Comparison of ENCODE assay signal across 17 cellular contexts in the genomic region with DNA sequence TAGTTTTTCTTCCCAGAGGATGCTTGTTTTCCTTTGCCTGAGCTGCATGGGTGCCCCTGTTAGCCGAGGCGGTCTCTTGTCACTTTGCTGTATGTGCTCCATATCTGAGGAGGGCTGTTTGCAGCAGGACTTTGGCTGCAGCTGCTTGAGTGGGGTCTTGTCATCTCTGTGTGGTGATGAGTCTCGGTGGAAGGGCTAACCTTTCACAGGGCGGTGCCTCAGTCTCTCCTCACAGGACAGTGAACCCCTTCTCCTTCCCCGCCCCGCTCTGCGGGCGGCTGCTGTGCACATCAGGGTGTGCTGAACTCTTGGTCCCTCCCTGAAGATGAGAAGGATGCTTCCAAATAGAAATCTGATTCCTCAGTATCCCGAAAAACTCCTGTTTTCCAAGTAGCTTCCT.
DNase-seq lines count a peak whose midpoint lies in the region; ATAC-seq and TF ChIP-seq lines count a peak whose summit lies in the region.
"Had no signal": no experiment of that assay in that cellular context is flagged by ENCODE, and none has a peak within 500 bp of the region (broad histone marks: within the 10 kb centered on the region; RNA-seq: fewer than 3 reads in every experiment).

No MANE protein-coding gene starts in this region.

- TF ChIP-seq CTCF in AG04450 (IDR thresholded peaks at IDR 0.05; ENCODE audit: low read depth, low read length) (no peak), chondrocyte (IDR thresholded peaks at IDR 0.05) (no peak), osteoblast (IDR thresholded peaks at IDR 0.05; ENCODE audit: extremely low read depth, low read depth, low read length) (no peak)

- H3K36me3 ChIP-seq in KOPT-K1 (ENCODE audit: insufficient read depth, low read length) (peaks cover 18% of the 10 kb centered on the region), osteoblast (ENCODE audit: insufficient read depth, low read length) (peaks cover 58% of the 10 kb centered on the region)

- POLR2A ChIA-PET in AG04450 (lab: Yijun Ruan, JAX), result interaction anchor here (0.6 to 0.9 kb wide), 4 partner anchors 9 to 16 kb away, joined by 3 to 7 read pairs (median 4); no protein-coding TSS in a partner anchor
- POLR2A ChIA-PET in activated CD8-positive, alpha-beta T cell treated with anti-CD3 and anti-CD28 coated beads, Interleukin-2, amount 10 ng/mL, durations not matched to agents 7 days and 5 days (lab: Charles Lee), result no interaction called here

- no peaks in the 10 kb centered on the region for H3K27me3 Mint-ChIP-seq in chondrocyte (ENCODE audit: low read depth)
- H3K27me3 Mint-ChIP-seq in activated CD8-positive, alpha-beta T cell treated with anti-CD3 and anti-CD28 coated beads, Interleukin-2, amount 10 ng/mL, durations not matched to agents 7 days and 5 days (ENCODE audit: low read depth), result no peaks in the 10 kb centered on the region

- H3K4me1 ChIP-seq in osteoblast (ENCODE audit: insufficient read depth, low read length), result peaks cover 50% of the 10 kb centered on the region

- peak overlapping the region; percentile 98 for H3K27ac ChIP-seq in AG04450 (ENCODE audit: low read depth, low read length)
- peak overlapping the region; percentile 10 for H3K27ac ChIP-seq in KOPT-K1 (ENCODE audit: low read depth, low read length, poor library complexity, severe bottlenecking)
- peak overlapping the region; percentile 99 for H3K27ac ChIP-seq in osteoblast (ENCODE audit: low read depth, low read length)

- peak overlapping the region; percentile 90 for H3K27ac Mint-ChIP-seq in chondrocyte (ENCODE audit: unreplicated experiment)
- H3K27ac Mint-ChIP-seq in activated CD8-positive, alpha-beta T cell treated with anti-CD3 and anti-CD28 coated beads, Interleukin-2, amount 10 ng/mL, durations not matched to agents 7 days and 5 days, result no peak overlapping the region

- H3K9me3 Mint-ChIP-seq in chondrocyte (ENCODE audit: low read depth), result no peaks in the 10 kb centered on the region
- no peaks in the 10 kb centered on the region for H3K9me3 Mint-ChIP-seq in activated CD8-positive, alpha-beta T cell treated with anti-CD3 and anti-CD28 coated beads, Interleukin-2, amount 10 ng/mL, durations not matched to agents 7 days and 5 days (ENCODE audit: insufficient read depth)
- H3K9me3 Mint-ChIP-seq: activated T-helper 2 cell treated with anti-CD3 and anti-CD28 coated beads, Interferon-gamma antibody, Interleukin-2, Interleukin-4, amounts not matched to agents 10 μg/mL and 5 μg/mL and 100 μg/mL, durations not matched to agents 14 hours and 24 hours and 36 hours had no signal

- no peaks in the 10 kb centered on the region for H4K20me1 ChIP-seq in osteoblast (ENCODE audit: insufficient read depth, low read length)

- peaks cover 17% of the 10 kb centered on the region for H3K79me2 ChIP-seq in osteoblast (ENCODE audit: insufficient read depth, low read length)

- DNase-seq in AG04450 (ENCODE audit: low read depth, low spot score) (no peak), chondrocyte (ENCODE audit: low spot score) (no peak), osteoblast (ENCODE audit: insufficient read length, low spot score, missing footprints) (peak; percentile 22), hypothalamus (lab: John Stamatoyannopoulos, UW) (no peak), GDM1 (lab: John Stamatoyannopoulos, UW) (no peak), NCI-H345 treated with DMSO at 0.1 percent for 48 hours (lab: John Stamatoyannopoulos, UW; ENCODE audit: unreplicated experiment) (no peak)
- DNase-seq in activated CD8-positive, alpha-beta T cell treated with anti-CD3 and anti-CD28 coated beads, Interleukin-2, amount 10 ng/mL, durations not matched to agents 7 days and 5 days, result no peak
- DNase-seq: KG1, mucosa of descending colon, NCI-H1048, NCI-H2081 treated with DMSO at 0.1 percent for 48 hours, NCI-H510A treated with DMSO at 0.1 percent for 48 hours, occipital lobe, right cardiac atrium, Right ventricle myocardium superior had no signal

- peaks cover 11% of the 10 kb centered on the region for H3K36me3 Mint-ChIP-seq in chondrocyte (ENCODE audit: low read depth)
- peaks cover 11% of the 10 kb centered on the region for H3K36me3 Mint-ChIP-seq in activated CD8-positive, alpha-beta T cell treated with anti-CD3 and anti-CD28 coated beads, Interleukin-2, amount 10 ng/mL, durations not matched to agents 7 days and 5 days (ENCODE audit: low read depth)

- peak overlapping the region; percentile 54 for H3K4me2 ChIP-seq in osteoblast (ENCODE audit: insufficient read depth, low read length)

- CTCF ChIA-PET in AG04450 (lab: Charles Lee), result interaction anchor here (10.1 kb wide), 1 partner anchor 15 kb away, joined by 62 read pairs; no protein-coding TSS in a partner anchor
- CTCF ChIA-PET in activated CD8-positive, alpha-beta T cell treated with anti-CD3 and anti-CD28 coated beads, Interleukin-2, amount 10 ng/mL, durations not matched to agents 7 days and 5 days (lab: Charles Lee), result interaction anchor here (5.3 kb wide), 1 partner anchor 15 kb away, joined by 26 read pairs; no protein-coding TSS in a partner anchor

- H3K27me3 ChIP-seq in AG04450 (ENCODE audit: control insufficient read depth, insufficient read depth, low read length) (no peaks in the 10 kb centered on the region), osteoblast (ENCODE audit: insufficient read depth, low read length) (no peaks in the 10 kb centered on the region)

- no peak overlapping the region for H3K4me3 Mint-ChIP-seq in chondrocyte (ENCODE audit: unreplicated experiment)
- no peak overlapping the region for H3K4me3 Mint-ChIP-seq in activated CD8-positive, alpha-beta T cell treated with anti-CD3 and anti-CD28 coated beads, Interleukin-2, amount 10 ng/mL, durations not matched to agents 7 days and 5 days

- no peak overlapping the region for H2AFZ ChIP-seq in osteoblast (ENCODE audit: low read length)

- peaks cover 29% of the 10 kb centered on the region for H3K4me1 Mint-ChIP-seq in chondrocyte (ENCODE audit: low read depth)
- peaks cover 30% of the 10 kb centered on the region for H3K4me1 Mint-ChIP-seq in activated CD8-positive, alpha-beta T cell treated with anti-CD3 and anti-CD28 coated beads, Interleukin-2, amount 10 ng/mL, durations not matched to agents 7 days and 5 days (ENCODE audit: low read depth)

- no peaks in the 10 kb centered on the region; the same call in 1 of the 2 replicates for H3K9me3 ChIP-seq in AG04450 (ENCODE audit: control insufficient read depth, insufficient read depth, low read length)
- no peaks in the 10 kb centered on the region for H3K9me3 ChIP-seq in KOPT-K1 (ENCODE audit: insufficient read depth, low read length, poor library complexity, severe bottlenecking)
- H3K9me3 ChIP-seq in osteoblast (ENCODE audit: low read depth, low read length), result no peaks in the 10 kb centered on the region
- H3K9me3 ChIP-seq: mucosa of descending colon had no signal

- H3K4me3 ChIP-seq in AG04450 (ENCODE audit: low read depth, low read length), result no peak overlapping the region
- no peak overlapping the region for H3K4me3 ChIP-seq in osteoblast (ENCODE audit: insufficient read depth, low read length)
- H3K4me3 ChIP-seq: mucosa of descending colon had no signal

- no peak for ATAC-seq in activated CD8-positive, alpha-beta T cell treated with anti-CD3 and anti-CD28 coated beads, Interleukin-2, amount 10 ng/mL, durations not matched to agents 7 days and 5 days
- ATAC-seq: mucosa of descending colon, right cardiac atrium had no signal

Comparison
In these comparisons a context has a peak if more than half of its experiments do, and no peak if none do; other contexts are left out.
1. H3K27ac ChIP-seq: peak in every context shown above with its lines; median percentile 99 in osteoblast; 98 in AG04450; 10 in KOPT-K1.